ENCODE assay signal across 1 cellular context in genomic region chr5:149337746-149338145, GRCh38.
TF ChIP-seq lines count a peak whose summit lies in the region.

No MANE protein-coding gene starts in this region.

TF ChIP-seq in WTC11, 78 proteins besides CTCF, POLR2A, EP300 and RAD21 (continued from another document):
- TF ChIP-seq ZNF281 (CRISPR knock-in tag; IDR thresholded peaks at IDR 0.05), result no peak
- TF ChIP-seq ATF2 (CRISPR knock-in tag; IDR thresholded peaks at IDR 0.05; ENCODE audit: borderline replicate concordance, low read depth), result no peak
- TF ChIP-seq TEAD4 (CRISPR knock-in tag; IDR thresholded peaks at IDR 0.05), result no peak
- no peak for TF ChIP-seq USF2 (CRISPR knock-in tag; IDR thresholded peaks at IDR 0.05)
- no peak for TF ChIP-seq MYBL2 (CRISPR knock-in tag; IDR thresholded peaks at IDR 0.05)
TF ChIP-seq in WTC11: peak in this region for 0.
